8 cellular contexts compared by ENCODE assay signal in the genomic region with DNA sequence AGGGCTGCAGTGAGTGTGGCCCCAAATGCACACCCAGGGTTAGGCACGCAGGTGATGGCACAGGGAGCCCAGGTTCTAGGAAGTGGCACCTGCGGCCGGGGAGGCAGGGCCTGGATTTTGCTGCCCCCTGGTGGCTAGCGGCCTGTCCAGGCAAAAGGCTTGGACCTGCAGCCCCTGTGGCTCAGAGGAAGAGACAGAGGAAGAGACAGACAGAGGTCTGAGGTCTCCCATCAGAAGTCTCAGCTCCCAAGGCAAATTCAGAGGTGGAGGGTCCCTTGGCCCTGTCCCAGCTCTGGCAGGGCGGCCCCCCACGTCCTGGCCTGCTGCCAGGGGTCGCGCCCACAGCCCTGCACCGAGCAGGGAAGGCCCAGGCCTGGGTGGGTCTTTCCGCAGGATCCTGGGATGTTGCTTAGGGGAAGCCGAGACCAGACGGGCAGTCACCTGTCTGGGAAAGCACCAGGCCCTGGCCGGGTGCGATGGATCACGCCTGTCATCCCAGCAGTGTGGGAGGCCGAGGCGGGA. TPM values are rescaled to one million over a fixed set of nuclear protein-coding genes. Genes with fewer than 3 reads are reported as not detected.
A peak's percentile ranks its signal among the peaks of the same experiment; 100 is the strongest.
DNase-seq lines count a peak whose midpoint lies in the region; ATAC-seq and TF ChIP-seq lines count a peak whose summit lies in the region.

No MANE protein-coding gene starts in this region.

- CTCF ChIA-PET in AG04450 (lab: Charles Lee), result interaction anchor here (0.6 to 2.5 kb wide), 16 partner anchors 13 to 877 kb away, joined by 3 to 40 read pairs (median 4); partner anchors contain the start of genes FAAP20, PANK4 and PEX10

- H3K4me3 ChIP-seq in AG04450 (ENCODE audit: low read depth, low read length) (no peak overlapping the region), tibial artery (peak overlapping the region; percentile 37 to 64)

- peaks cover 2% of the 10 kb centered on the region for H3K27me3 Mint-ChIP-seq in glutamatergic neuron (ENCODE audit: unreplicated experiment)
- no peaks in the 10 kb centered on the region for H3K27me3 Mint-ChIP-seq in osteocyte (ENCODE audit: unreplicated experiment)

- no peaks in the 10 kb centered on the region for H3K36me3 Mint-ChIP-seq in activated naive CD4-positive, alpha-beta T cell treated with anti-CD3 and anti-CD28 coated beads, Interleukin-2, amount 50 U/mL, for 72 hours
- H3K36me3 Mint-ChIP-seq in glutamatergic neuron (ENCODE audit: unreplicated experiment), result no peaks in the 10 kb centered on the region
- H3K36me3 Mint-ChIP-seq in osteocyte (ENCODE audit: unreplicated experiment), result no peaks in the 10 kb centered on the region

- H3K9me3 Mint-ChIP-seq in activated naive CD4-positive, alpha-beta T cell treated with anti-CD3 and anti-CD28 coated beads, Interleukin-2, amount 50 U/mL, for 72 hours, result no peaks in the 10 kb centered on the region
- H3K9me3 Mint-ChIP-seq in glutamatergic neuron (ENCODE audit: unreplicated experiment) (no peaks in the 10 kb centered on the region), osteocyte (ENCODE audit: unreplicated experiment) (no peaks in the 10 kb centered on the region)

- H3K27me3 ChIP-seq in AG04450 (ENCODE audit: control insufficient read depth, insufficient read depth, low read length) (peaks cover 4% of the 10 kb centered on the region), tibial artery (peaks cover 0 to 36% of the 10 kb centered on the region in 2 donors)

- ATAC-seq in GM18858 (IDR thresholded peaks at IDR 0.05; ENCODE audit: unreplicated experiment) (peak; percentile 28), SK-N-SH treated with all-trans-retinoic acid at 6 μM for 48 hours (peak; percentile 62)
- peak; percentile 31 to 38 for ATAC-seq in activated naive CD4-positive, alpha-beta T cell treated with anti-CD3 and anti-CD28 coated beads, Interleukin-2, amount 50 U/mL, for 72 hours

- POLR2A ChIA-PET in AG04450 (lab: Yijun Ruan, JAX), result interaction anchor here (0.7 to 1.0 kb wide), 2 partner anchors 22 to 24 kb away, joined by 3 to 5 read pairs; partner anchors contain the start of gene PANK4

- peaks cover 0 to 65% (median 41%) of the 10 kb centered on the region in 4 donors for H3K4me1 ChIP-seq in tibial artery

- H3K4me3 Mint-ChIP-seq in glutamatergic neuron (ENCODE audit: unreplicated experiment) (no peak overlapping the region), osteocyte (ENCODE audit: unreplicated experiment) (no peak overlapping the region)

- intact Hi-C loops in tibial artery (cut with DNase I; ENCODE audit: low total_unique reads), result loop anchor here (2.0 kb wide), 1 partner anchor 133 kb away; no protein-coding TSS in a partner anchor

- no peak for DNase-seq in AG04450 (ENCODE audit: low read depth, low spot score)
- DNase-seq in KG1 (lab: John Stamatoyannopoulos, UW), result peak; percentile 41
- peak; percentile 88 for DNase-seq in activated naive CD4-positive, alpha-beta T cell treated with anti-CD3 and anti-CD28 coated beads, Interleukin-2, amount 50 U/mL, for 72 hours (ENCODE audit: low spot score in 2 of 2)
- peak; percentile 90 for DNase-seq in glutamatergic neuron
- no peak for DNase-seq in osteocyte (ENCODE audit: extremely low spot score, unreplicated experiment)
- DNase-seq in tibial artery, result peak; percentile 73 to 91

- TF ChIP-seq CTCF in AG04450 (IDR thresholded peaks at IDR 0.05; ENCODE audit: low read depth, low read length) (peak; percentile 95), glutamatergic neuron (IDR thresholded peaks at IDR 0.05; ENCODE audit: partially characterized antibody, unreplicated experiment) (peak; percentile 91), osteocyte (IDR thresholded peaks at IDR 0.05) (peak; percentile 96), tibial artery (IDR thresholded peaks at IDR 0.05) (peak; percentile 91 to 97)

- H3K4me1 Mint-ChIP-seq in glutamatergic neuron (ENCODE audit: low read depth, unreplicated experiment) (peaks cover 11% of the 10 kb centered on the region), osteocyte (ENCODE audit: unreplicated experiment) (peaks cover 29% of the 10 kb centered on the region)

- H3K36me3 ChIP-seq in tibial artery, result no peaks in the 10 kb centered on the region

- H3K27ac Mint-ChIP-seq in activated naive CD4-positive, alpha-beta T cell treated with anti-CD3 and anti-CD28 coated beads, Interleukin-2, amount 50 U/mL, for 72 hours, result peak overlapping the region; percentile 93 to 97
- no peak overlapping the region for H3K27ac Mint-ChIP-seq in glutamatergic neuron (ENCODE audit: unreplicated experiment)
- H3K27ac Mint-ChIP-seq in osteocyte (ENCODE audit: unreplicated experiment), result no peak overlapping the region

- H3K9me3 ChIP-seq in AG04450 (ENCODE audit: control insufficient read depth, insufficient read depth, low read length) (no peaks in the 10 kb centered on the region), tibial artery (no peaks in the 10 kb centered on the region)

- H3K27ac ChIP-seq in AG04450 (ENCODE audit: low read depth, low read length), result no peak overlapping the region
- peak overlapping the region; percentile 95 to 97 for H3K27ac ChIP-seq in tibial artery

TF ChIP-seq in SK-N-SH treated with all-trans-retinoic acid at 6 μM for 48 hours, 23 proteins besides CTCF, POLR2A, EP300 and RAD21 (continues in another document):
- no peak for TF ChIP-seq ISL1 (CRISPR knock-in tag; IDR thresholded peaks at IDR 0.05)
- TF ChIP-seq ESRRG (CRISPR knock-in tag; IDR thresholded peaks at IDR 0.05), result no peak
- TF ChIP-seq PPARA (CRISPR knock-in tag; IDR thresholded peaks at IDR 0.05; ENCODE audit: borderline replicate concordance), result no peak
- no peak for TF ChIP-seq ARNTL (CRISPR knock-in tag; IDR thresholded peaks at IDR 0.05; ENCODE audit: borderline replicate concordance, low read depth)
- TF ChIP-seq ZNF565 (CRISPR knock-in tag; conservative IDR thresholded peaks at IDR 0.05; ENCODE audit: low read depth), result no peak
- TF ChIP-seq, protein P1, sequence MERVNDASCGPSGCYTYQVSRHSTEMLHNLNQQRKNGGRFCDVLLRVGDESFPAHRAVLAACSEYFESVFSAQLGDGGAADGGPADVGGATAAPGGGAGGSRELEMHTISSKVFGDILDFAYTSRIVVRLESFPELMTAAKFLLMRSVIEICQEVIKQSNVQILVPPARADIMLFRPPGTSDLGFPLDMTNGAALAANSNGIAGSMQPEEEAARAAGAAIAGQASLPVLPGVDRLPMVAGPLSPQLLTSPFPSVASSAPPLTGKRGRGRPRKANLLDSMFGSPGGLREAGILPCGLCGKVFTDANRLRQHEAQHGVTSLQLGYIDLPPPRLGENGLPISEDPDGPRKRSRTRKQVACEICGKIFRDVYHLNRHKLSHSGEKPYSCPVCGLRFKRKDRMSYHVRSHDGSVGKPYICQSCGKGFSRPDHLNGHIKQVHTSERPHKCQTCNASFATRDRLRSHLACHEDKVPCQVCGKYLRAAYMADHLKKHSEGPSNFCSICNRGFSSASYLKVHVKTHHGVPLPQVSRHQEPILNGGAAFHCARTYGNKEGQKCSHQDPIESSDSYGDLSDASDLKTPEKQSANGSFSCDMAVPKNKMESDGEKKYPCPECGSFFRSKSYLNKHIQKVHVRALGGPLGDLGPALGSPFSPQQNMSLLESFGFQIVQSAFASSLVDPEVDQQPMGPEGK (CRISPR knock-in tag; IDR thresholded peaks at IDR 0.05; ENCODE audit: borderline replicate concordance), result no peak
- TF ChIP-seq CSDC2 (CRISPR knock-in tag; IDR thresholded peaks at IDR 0.05), result no peak
- TF ChIP-seq OSR1 (CRISPR knock-in tag; IDR thresholded peaks at IDR 0.05), result no peak
- TF ChIP-seq, protein P2, sequence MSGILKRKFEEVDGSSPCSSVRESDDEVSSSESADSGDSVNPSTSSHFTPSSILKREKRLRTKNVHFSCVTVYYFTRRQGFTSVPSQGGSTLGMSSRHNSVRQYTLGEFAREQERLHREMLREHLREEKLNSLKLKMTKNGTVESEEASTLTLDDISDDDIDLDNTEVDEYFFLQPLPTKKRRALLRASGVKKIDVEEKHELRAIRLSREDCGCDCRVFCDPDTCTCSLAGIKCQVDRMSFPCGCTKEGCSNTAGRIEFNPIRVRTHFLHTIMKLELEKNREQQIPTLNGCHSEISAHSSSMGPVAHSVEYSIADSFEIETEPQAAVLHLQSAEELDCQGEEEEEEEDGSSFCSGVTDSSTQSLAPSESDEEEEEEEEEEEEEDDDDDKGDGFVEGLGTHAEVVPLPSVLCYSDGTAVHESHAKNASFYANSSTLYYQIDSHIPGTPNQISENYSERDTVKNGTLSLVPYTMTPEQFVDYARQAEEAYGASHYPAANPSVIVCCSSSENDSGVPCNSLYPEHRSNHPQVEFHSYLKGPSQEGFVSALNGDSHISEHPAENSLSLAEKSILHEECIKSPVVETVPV (CRISPR knock-in tag; IDR thresholded peaks at IDR 0.05), result no peak
- no peak for TF ChIP-seq BACH2 (CRISPR knock-in tag; IDR thresholded peaks at IDR 0.05; ENCODE audit: borderline replicate concordance)
- no peak for TF ChIP-seq ZFP30 (CRISPR knock-in tag; IDR thresholded peaks at IDR 0.05)
- TF ChIP-seq RARB (CRISPR knock-in tag; IDR thresholded peaks at IDR 0.05), result no peak

RNA-seq across cellular contexts. Expression of gene TNFRSF14, which starts 8.0 kb away (rescaled TPM):
- polyA plus RNA-seq in AG04450 (2011; rRNA removed), result 5.4 and 7.9 TPM in 2 replicates
- 3.0 and 3.4 TPM in 2 replicates for polyA minus RNA-seq in AG04450 (2011; rRNA and poly(A)+ RNA removed)
- 100 to 1,000 TPM; 124 to 183 TPM for total RNA-seq in activated naive CD4-positive, alpha-beta T cell treated with anti-CD3 and anti-CD28 coated beads, Interleukin-2, amount 50 U/mL, for 72 hours
- 1.2 TPM for total RNA-seq in glutamatergic neuron (ENCODE audit: unreplicated experiment)
- 6.5 TPM in 2 replicates for total RNA-seq in osteocyte

RNA-seq across cellular contexts. Expression of gene HES5, which starts 18.1 kb away (rescaled TPM):
- not detected in 2 replicates for polyA plus RNA-seq in AG04450 (2011; rRNA removed)
- polyA minus RNA-seq in AG04450 (2011; rRNA and poly(A)+ RNA removed), result not detected in 2 replicates
- under 1 TPM in 1 of 2 donors, not detected in 1; 0.19 TPM for total RNA-seq in activated naive CD4-positive, alpha-beta T cell treated with anti-CD3 and anti-CD28 coated beads, Interleukin-2, amount 50 U/mL, for 72 hours
- 21.2 TPM for total RNA-seq in glutamatergic neuron (ENCODE audit: unreplicated experiment)
- 0.29 TPM in 1 of 2 replicates, not detected in the other for total RNA-seq in osteocyte

RNA-seq across cellular contexts. Expression of gene PANK4, which starts 21.7 kb away (rescaled TPM):
- 10.9 and 13.4 TPM in 2 replicates for polyA plus RNA-seq in AG04450 (2011; rRNA removed)
- polyA minus RNA-seq in AG04450 (2011; rRNA and poly(A)+ RNA removed), result 20.5 and 32.0 TPM in 2 replicates
- 10 to 100 TPM; 45.7 to 79.7 TPM for total RNA-seq in activated naive CD4-positive, alpha-beta T cell treated with anti-CD3 and anti-CD28 coated beads, Interleukin-2, amount 50 U/mL, for 72 hours
- total RNA-seq in glutamatergic neuron (ENCODE audit: unreplicated experiment) (58.5 TPM), osteocyte (34.1 and 34.4 TPM in 2 replicates)

RNA-seq across cellular contexts. Expression of gene PRXL2B, which starts 38.4 kb away (rescaled TPM):
- 10.2 and 14.3 TPM in 2 replicates for polyA plus RNA-seq in AG04450 (2011; rRNA removed)
- polyA minus RNA-seq in AG04450 (2011; rRNA and poly(A)+ RNA removed), result 8.3 and 11.3 TPM in 2 replicates
- 10 to 100 TPM; 34.7 to 38.8 TPM for total RNA-seq in activated naive CD4-positive, alpha-beta T cell treated with anti-CD3 and anti-CD28 coated beads, Interleukin-2, amount 50 U/mL, for 72 hours
- total RNA-seq in glutamatergic neuron (ENCODE audit: unreplicated experiment), result 46.1 TPM
- 24.0 and 24.8 TPM in 2 replicates for total RNA-seq in osteocyte

Comparison
In these comparisons a context has a peak if more than half of its experiments do, and no peak if none do; other contexts are left out.
1. DNase-seq: peak in KG1 (single experiment), activated naive CD4-positive, alpha-beta T cell treated with anti-CD3 and anti-CD28 coated beads, Interleukin-2, amount 50 U/mL, for 72 hours (2 of 2), glutamatergic neuron (single experiment) and tibial artery (2 of 2); none in AG04450 (single experiment) and osteocyte (single experiment).
2. H3K27ac Mint-ChIP-seq: peak in activated naive CD4-positive, alpha-beta T cell treated with anti-CD3 and anti-CD28 coated beads, Interleukin-2, amount 50 U/mL, for 72 hours (2 of 2); none in glutamatergic neuron (single experiment) and osteocyte (single experiment).
3. RNA of gene TNFRSF14, which starts 8.0 kb away (total RNA-seq): 124 to 183 TPM in activated naive CD4-positive, alpha-beta T cell treated with anti-CD3 and anti-CD28 coated beads, Interleukin-2, amount 50 U/mL, for 72 hours; 6.5 TPM in osteocyte and 1.2 TPM in glutamatergic neuron (single experiment); every median in the first group is over 10 times any median in the second.
4. RNA of gene HES5, which starts 18.1 kb away (total RNA-seq): 21.2 TPM in glutamatergic neuron (single experiment); 0.19 TPM in activated naive CD4-positive, alpha-beta T cell treated with anti-CD3 and anti-CD28 coated beads, Interleukin-2, amount 50 U/mL, for 72 hours and 0.29 TPM in osteocyte; every median in the first group is over 10 times any median in the second.
5. Peak in every context shown above with its lines, with median percentiles within 50 percentile points of each other: CTCF ChIP-seq and ATAC-seq.